Comparison of ENCODE assay signal across 8 cellular contexts in genomic region chr3:57755368-57756021, GRCh38. TPM values are rescaled to one million over a fixed set of nuclear protein-coding genes. Genes with fewer than 3 reads are reported as not detected.
DNase-seq lines count a peak whose midpoint lies in the region; ATAC-seq and TF ChIP-seq lines count a peak whose summit lies in the region.

No MANE protein-coding gene starts in this region.

- H3K4me3 ChIP-seq in AG10803 (ENCODE audit: low read length): peak overlapping the region; percentile 82
- H3K4me3 ChIP-seq in foreskin fibroblast (ENCODE audit: low read depth in 1 of 2, low read length in 2 of 2): peak overlapping the region; percentile 59 to 77

- peak; percentile 47 for ATAC-seq in HG02870 (IDR thresholded peaks at IDR 0.05; ENCODE audit: unreplicated experiment)

- in situ Hi-C loops in GM13977 (cut with MboI; ENCODE audit: low pct_unique_long_range_greater_than_20kb, low sequenced_read_pairs, unreplicated experiment): no loop called here

- TF ChIP-seq CTCF in AG10803 (conservative IDR thresholded peaks at IDR 0.05; ENCODE audit: low read length) (no peak; the same call in 1 of the 2 replicates), GM13977 (IDR thresholded peaks at IDR 0.05; ENCODE audit: extremely low read depth, insufficient read depth, missing control alignments) (no peak), foreskin fibroblast (IDR thresholded peaks at IDR 0.05; ENCODE audit: low read depth, low read length) (no peak)

- DNase-seq in AG10803 (ENCODE audit: low read depth) (peak; percentile 51), GM13977 (ENCODE audit: low spot score) (peak; percentile 70), NCI-H2171 treated with DMSO at 0.1 percent for 48 hours (lab: John Stamatoyannopoulos, UW) (peak; percentile 84), foreskin fibroblast (peak; percentile 50 to 80), occipital lobe (lab: John Stamatoyannopoulos, UW) (peak; percentile 49), NCI-H187 (lab: John Stamatoyannopoulos, UW) (no peak)
- DNase-seq in activated CD8-positive, alpha-beta memory T cell treated with anti-CD3 and anti-CD28 coated beads, Interleukin-2, amount 50 U/mL, for 48 hours: peak; percentile 65

RNA-seq across cellular contexts. Expression of gene SLMAP, which starts 0.6 kb away (rescaled TPM):
- 64.4 TPM for total RNA-seq in occipital lobe

Comparison
In these comparisons a context has a peak if more than half of its experiments do, and no peak if none do; other contexts are left out.
1. DNase-seq: peak in AG10803 (single experiment), GM13977 (single experiment), NCI-H2171 treated with DMSO at 0.1 percent for 48 hours (single experiment), activated CD8-positive, alpha-beta memory T cell treated with anti-CD3 and anti-CD28 coated beads, Interleukin-2, amount 50 U/mL, for 48 hours (single experiment), foreskin fibroblast (2 of 2) and occipital lobe (single experiment); none in NCI-H187 (0 of 2).